28 cellular contexts compared by ENCODE assay signal in the genomic region with DNA sequence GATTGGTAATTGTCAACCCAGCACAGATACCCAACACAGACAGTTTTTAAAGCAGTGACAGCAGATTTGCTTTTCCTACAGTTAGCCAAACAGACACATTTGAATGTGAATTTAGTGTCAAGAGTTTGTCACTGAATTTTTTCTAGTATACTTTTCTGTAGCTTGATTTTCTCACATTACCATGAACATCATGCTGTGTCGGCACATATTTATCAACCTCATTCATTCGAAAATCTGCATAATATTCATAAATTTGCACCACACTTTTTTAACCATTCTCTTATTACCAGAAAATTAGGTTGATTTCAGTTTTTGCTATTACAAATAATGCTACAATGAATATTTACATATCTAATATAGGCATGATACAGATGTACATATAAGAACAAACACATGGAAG. TPM values are rescaled to one million over a fixed set of nuclear protein-coding genes. Genes with fewer than 3 reads are reported as not detected.
"Had no signal": no experiment of that assay in that cellular context is flagged by ENCODE, and none has a peak within 500 bp of the region (broad histone marks: within the 10 kb centered on the region; RNA-seq: fewer than 3 reads in every experiment).

No MANE protein-coding gene starts in this region.

- H3K9ac ChIP-seq: neural progenitor cell, parathyroid adenoma had no signal

- H3K4me2 ChIP-seq: neural progenitor cell had no signal

- DNase-seq: dermis blood vessel endothelial cell; effector memory CD8-positive, alpha-beta T cell; left cardiac atrium; left lung; mesendoderm; midbrain; naive thymus-derived CD4-positive, alpha-beta T cell; sigmoid colon; stimulated activated CD4-positive, alpha-beta T cell treated with anti-CD3 and anti-CD28 coated beads, Interleukin-2, amount 100 ng/mL, for 24 hours; stimulated activated CD4-positive, alpha-beta T cell treated with anti-CD3 and anti-CD28 coated beads, Interleukin-4, amount 100 ng/mL, for 4 hours; stimulated activated naive CD8-positive, alpha-beta T cell treated with anti-CD3 and anti-CD28 coated beads, Interleukin-15, Interleukin-2, amounts not matched to agents 100 U/mL and 50 U/mL, for 24 hours; substantia nigra; testis; tibial artery had no signal

- FAIRE-seq: endometrium, frontal cortex, urothelium cell line had no signal

- H3K4me3 ChIP-seq: coronary artery, esophagus muscularis mucosa, left lung, neural progenitor cell, sigmoid colon, testis, tibial artery had no signal

- H3K79me2 ChIP-seq: parathyroid adenoma had no signal

- H3K27me3 ChIP-seq: esophagus muscularis mucosa, left lung, neural progenitor cell, sigmoid colon, testis, tibial artery had no signal

- H3K9me3 ChIP-seq: esophagus muscularis mucosa, left lung, sigmoid colon, testis, tibial artery had no signal

- ATAC-seq: effector memory CD8-positive, alpha-beta T cell; left cardiac atrium; naive thymus-derived CD4-positive, alpha-beta T cell; stimulated activated memory B cell treated with anti-CD40 and anti-IgM and Interleukin-4, amounts not matched to agents 10 μg/mL and 1 μg/mL and 100 μg/mL, for 72 hours; stimulated activated naive CD8-positive, alpha-beta T cell treated with anti-CD3 and anti-CD28 coated beads, Interleukin-15, Interleukin-2, amounts not matched to agents 100 U/mL and 50 U/mL, for 24 hours had no signal

- H2AFZ ChIP-seq: neural progenitor cell, parathyroid adenoma had no signal

- H3K27ac ChIP-seq: coronary artery, esophagus muscularis mucosa, left lung, neural progenitor cell, parathyroid adenoma, sigmoid colon, testis, tibial artery had no signal

- H3K36me3 ChIP-seq: esophagus muscularis mucosa, left lung, neural progenitor cell, sigmoid colon, tibial artery had no signal

- H3K4me1 ChIP-seq: esophagus muscularis mucosa, left lung, neural progenitor cell, parathyroid adenoma, sigmoid colon, testis, tibial artery had no signal

RNA-seq across cellular contexts. Expression of a gene that starts 27.0 kb away (rescaled TPM):
- total RNA-seq: dermis blood vessel endothelial cell; left cardiac atrium; left lung; lung microvascular endothelial cell; naive thymus-derived CD4-positive, alpha-beta T cell; progenitor cell of endocrine pancreas; sigmoid colon; skeletal muscle tissue had no signal
- polyA plus RNA-seq: naive thymus-derived CD4-positive, alpha-beta T cell had no signal

RNA-seq across cellular contexts. Expression of a gene that starts 43.9 kb away (rescaled TPM):
- total RNA-seq: dermis blood vessel endothelial cell; esophagus muscularis mucosa; kidney epithelial cell; left cardiac atrium; left lung; lung microvascular endothelial cell; mucosa of gallbladder; naive thymus-derived CD4-positive, alpha-beta T cell; osteoblast; progenitor cell of endocrine pancreas; sigmoid colon; skeletal muscle tissue had no signal
- polyA plus RNA-seq: naive thymus-derived CD4-positive, alpha-beta T cell had no signal
